ENCODE assay signal across 9 cellular contexts in genomic region chr2:234032301-234032856, GRCh38. TPM values are rescaled to one million over a fixed set of nuclear protein-coding genes. Genes with fewer than 3 reads are reported as not detected.
A peak's percentile ranks its signal among the peaks of the same experiment; 100 is the strongest.
DNase-seq lines count a peak whose midpoint lies in the region; ATAC-seq and TF ChIP-seq lines count a peak whose summit lies in the region.
"Had no signal": no experiment of that assay in that cellular context is flagged by ENCODE, and none has a peak within 500 bp of the region (broad histone marks: within the 10 kb centered on the region; RNA-seq: fewer than 3 reads in every experiment).

No MANE protein-coding gene starts in this region.

- H3K36me3 Mint-ChIP-seq in activated naive CD4-positive, alpha-beta T cell treated with anti-CD3 and anti-CD28 coated beads for 36 hours (ENCODE audit: low read depth): peaks cover 1% of the 10 kb centered on the region
- H3K36me3 Mint-ChIP-seq in T-helper 17 cell (ENCODE audit: low read depth): peaks cover 2% of the 10 kb centered on the region
- peaks cover 11% of the 10 kb centered on the region for H3K36me3 Mint-ChIP-seq in nephron progenitor cell (ENCODE audit: low read depth)

- no peak for TF ChIP-seq CTCF in nephron progenitor cell (IDR thresholded peaks at IDR 0.05)

- peaks cover 4% of the 10 kb centered on the region for H3K9me3 ChIP-seq in T-helper 17 cell (ENCODE audit: control insufficient read depth, low read length, poor library complexity, severe bottlenecking)

- peaks cover 2% of the 10 kb centered on the region for H3K27me3 Mint-ChIP-seq in activated naive CD4-positive, alpha-beta T cell treated with anti-CD3 and anti-CD28 coated beads for 36 hours (ENCODE audit: low read depth)
- H3K27me3 Mint-ChIP-seq in T-helper 17 cell (no peaks in the 10 kb centered on the region), nephron progenitor cell (ENCODE audit: low read depth, poor library complexity) (peaks cover 17% of the 10 kb centered on the region)

- no peak overlapping the region for H3K4me3 Mint-ChIP-seq in activated naive CD4-positive, alpha-beta T cell treated with anti-CD3 and anti-CD28 coated beads for 36 hours
- H3K4me3 Mint-ChIP-seq in T-helper 17 cell (peak overlapping the region; percentile 1), nephron progenitor cell (no peak overlapping the region)

- peaks cover 14% of the 10 kb centered on the region for H3K4me1 Mint-ChIP-seq in activated naive CD4-positive, alpha-beta T cell treated with anti-CD3 and anti-CD28 coated beads for 36 hours (ENCODE audit: low read depth)
- H3K4me1 Mint-ChIP-seq in T-helper 17 cell (peaks cover 17% of the 10 kb centered on the region), nephron progenitor cell (peaks cover 18% of the 10 kb centered on the region)

- peaks cover 15% of the 10 kb centered on the region for H3K9me3 Mint-ChIP-seq in activated naive CD4-positive, alpha-beta T cell treated with anti-CD3 and anti-CD28 coated beads for 36 hours
- H3K9me3 Mint-ChIP-seq in nephron progenitor cell: peaks cover 60% of the 10 kb centered on the region

- intact Hi-C loops in activated naive CD4-positive, alpha-beta T cell treated with anti-CD3 and anti-CD28 coated beads for 36 hours (cut with micrococcal nuclease): loop anchor here (1.0 kb wide), 1 partner anchor 42 kb away; no protein-coding TSS in a partner anchor

- H3K27ac Mint-ChIP-seq in activated naive CD4-positive, alpha-beta T cell treated with anti-CD3 and anti-CD28 coated beads for 36 hours: no peak overlapping the region
- H3K27ac Mint-ChIP-seq in T-helper 17 cell (peak overlapping the region; percentile 1), nephron progenitor cell (no peak overlapping the region)

- CTCF ChIA-PET in activated naive CD4-positive, alpha-beta T cell treated with anti-CD3 and anti-CD28 coated beads for 36 hours (lab: Charles Lee): no interaction called here

- DNase-seq in activated naive CD4-positive, alpha-beta T cell treated with anti-CD3 and anti-CD28 coated beads for 36 hours: peak; percentile 41
- no peak for DNase-seq in activated naive CD4-positive, alpha-beta T cell (lab: John Stamatoyannopoulos, UW)
- DNase-seq in T-helper 17 cell (peak in 1 of 3 donors; percentile 24), epidermal melanocyte (ENCODE audit: insufficient read length, low spot score) (peak; percentile 36), T1000 (lab: John Stamatoyannopoulos, UW) (no peak), amygdala (lab: John Stamatoyannopoulos, UW) (no peak), nephron progenitor cell (no peak)
- no peak for DNase-seq in stimulated activated naive CD8-positive, alpha-beta T cell treated with anti-CD3 and anti-CD28 coated beads, Interleukin-15, Interleukin-2, amounts not matched to agents 100 U/mL and 50 U/mL, for 24 hours
- DNase-seq: OCI-M1 had no signal

- ATAC-seq in T-helper 17 cell: peak; percentile 89
- peak; percentile 23 for ATAC-seq in stimulated activated naive CD8-positive, alpha-beta T cell treated with anti-CD3 and anti-CD28 coated beads, Interleukin-15, Interleukin-2, amounts not matched to agents 100 U/mL and 50 U/mL, for 24 hours

RNA-seq across cellular contexts. Expression of gene SPP2, which starts 18.1 kb away (rescaled TPM):
- total RNA-seq in activated naive CD4-positive, alpha-beta T cell treated with anti-CD3 and anti-CD28 coated beads for 36 hours: not detected
- not detected for total RNA-seq in T-helper 17 cell

Comparison
In these comparisons a context has a peak if more than half of its experiments do, and no peak if none do; other contexts are left out.
1. DNase-seq: peak in activated naive CD4-positive, alpha-beta T cell treated with anti-CD3 and anti-CD28 coated beads for 36 hours (single experiment) and epidermal melanocyte (single experiment); none in activated naive CD4-positive, alpha-beta T cell (0 of 4), stimulated activated naive CD8-positive, alpha-beta T cell treated with anti-CD3 and anti-CD28 coated beads, Interleukin-15, Interleukin-2, amounts not matched to agents 100 U/mL and 50 U/mL, for 24 hours (single experiment), T1000 (single experiment), amygdala (0 of 56) and nephron progenitor cell (single experiment).